In genomic region chr12:7915911-7916403, GRCh38 we compare ENCODE assay signal across 12 cellular contexts. TPM values are rescaled to one million over a fixed set of nuclear protein-coding genes. Genes with fewer than 3 reads are reported as not detected.
DNase-seq lines count a peak whose midpoint lies in the region; ATAC-seq and TF ChIP-seq lines count a peak whose summit lies in the region.
"Had no signal": no experiment of that assay in that cellular context is flagged by ENCODE, and none has a peak within 500 bp of the region (broad histone marks: within the 10 kb centered on the region; RNA-seq: fewer than 3 reads in every experiment).

No MANE protein-coding gene starts in this region.

- H3K4me1 ChIP-seq in fibroblast of lung (ENCODE audit: control insufficient read depth, extremely low read depth, insufficient read depth, low read length) = no peaks in the 10 kb centered on the region

- H3K36me3 ChIP-seq in fibroblast of lung (ENCODE audit: control insufficient read depth, insufficient read depth, low read length) = no peaks in the 10 kb centered on the region
- H3K36me3 ChIP-seq: ovary had no signal

- H3K27me3 Mint-ChIP-seq in T-helper 17 cell (no peaks in the 10 kb centered on the region), HFFc6 (ENCODE audit: insufficient read depth) (peaks cover 4% of the 10 kb centered on the region)
- H3K27me3 Mint-ChIP-seq: activated naive CD4-positive, alpha-beta T cell treated with anti-CD3 and anti-CD28 coated beads, Interleukin-2, amount 10 ng/mL, durations not matched to agents 7 days and 5 days had no signal

- H3K9me3 ChIP-seq in T-helper 17 cell (ENCODE audit: control insufficient read depth, low read length, poor library complexity, severe bottlenecking) (no peaks in the 10 kb centered on the region), fibroblast of lung (ENCODE audit: control insufficient read depth, insufficient read depth, low read depth, low read length) (no peaks in the 10 kb centered on the region)
- H3K9me3 ChIP-seq: ovary had no signal

- peak; percentile 74 to 83 for ATAC-seq in activated CD4-positive, CD25-positive, alpha-beta regulatory T cell treated with anti-CD3 and anti-CD28 coated beads, Interleukin-2, amount 50 U/mL, for 24 hours
- peak; percentile 34 for ATAC-seq in T-helper 17 cell

- H2AFZ ChIP-seq in fibroblast of lung (ENCODE audit: low read length) = no peak overlapping the region

- no peaks in the 10 kb centered on the region for H4K20me1 ChIP-seq in fibroblast of lung (ENCODE audit: control insufficient read depth, extremely low read depth, insufficient read depth, low read length)

- no peak overlapping the region for H3K9ac ChIP-seq in fibroblast of lung (ENCODE audit: insufficient read depth, low read length)

- H3K79me2 ChIP-seq in fibroblast of lung (ENCODE audit: control insufficient read depth, insufficient read depth, low read length) = no peaks in the 10 kb centered on the region

- no peaks in the 10 kb centered on the region for H3K27me3 ChIP-seq in fibroblast of lung (ENCODE audit: control insufficient read depth, insufficient read depth, low read length)
- H3K27me3 ChIP-seq: ovary had no signal

- TF ChIP-seq CTCF in fibroblast of lung (conservative IDR thresholded peaks at IDR 0.05 in 1 of 2, IDR thresholded peaks at IDR 0.05 in 1 of 2; ENCODE audit: low read depth in 1 of 2, low read length in 2 of 2) (no peak), RWPE1 (conservative IDR thresholded peaks at IDR 0.05; ENCODE audit: low read depth) (no peak), HFFc6 (IDR thresholded peaks at IDR 0.05) (no peak)

- H3K4me3 ChIP-seq in fibroblast of lung (replicated peaks in 1 of 4; ENCODE audit: control extremely low read depth in 1 of 4, insufficient read depth in 1 of 4, low read depth in 3 of 4, low read length in 4 of 4) = peak overlapping the region in 1 of 4 experiments; percentile 16
- H3K4me3 ChIP-seq: ovary had no signal

- CTCF ChIA-PET in RWPE1 (lab: Yijun Ruan, JAX) = no interaction called here

- no peak for DNase-seq in activated CD4-positive, CD25-positive, alpha-beta regulatory T cell (lab: John Stamatoyannopoulos, UW)
- DNase-seq in T-helper 17 cell (no peak), fibroblast of lung (ENCODE audit: low read depth in 2 of 2) (peak in 1 of 2 donors; percentile 37), DMS153 (lab: John Stamatoyannopoulos, UW) (no peak), RWPE1 (ENCODE audit: low spot score) (no peak), HFFc6 (no peak)
- DNase-seq in stimulated activated CD8-positive, alpha-beta memory T cell treated with anti-CD3 and anti-CD28 coated beads, Interleukin-15, amount 100 ng/mL, for 48 hours (ENCODE audit: low read depth in 2 of 2) = peak; percentile 32 to 44
- DNase-seq: activated naive CD4-positive, alpha-beta T cell treated with anti-CD3 and anti-CD28 coated beads, Interleukin-2, amount 10 ng/mL, durations not matched to agents 7 days and 5 days; kidney glomerular epithelial cell; NCI-H1417 treated with DMSO at 0.1 percent for 48 hours; ovary had no signal

- no peaks in the 10 kb centered on the region for H3K9me3 Mint-ChIP-seq in HFFc6
- H3K9me3 Mint-ChIP-seq: activated naive CD4-positive, alpha-beta T cell treated with anti-CD3 and anti-CD28 coated beads, Interleukin-2, amount 10 ng/mL, durations not matched to agents 7 days and 5 days had no signal

- H3K4me2 ChIP-seq in fibroblast of lung (ENCODE audit: extremely low read depth, insufficient read depth, low read length) = peak overlapping the region; percentile 11

- H3K27ac ChIP-seq in fibroblast of lung (ENCODE audit: insufficient read depth, low read length) (no peak overlapping the region), RWPE1 (no peak overlapping the region)
- H3K27ac ChIP-seq: ovary had no signal

- POLR2A ChIA-PET in RWPE1 (lab: Yijun Ruan, JAX; ENCODE audit: low non-redundant PET) = no interaction called here

- H3K4me3 Mint-ChIP-seq in T-helper 17 cell (no peak overlapping the region), HFFc6 (no peak overlapping the region)
- H3K4me3 Mint-ChIP-seq: activated naive CD4-positive, alpha-beta T cell treated with anti-CD3 and anti-CD28 coated beads, Interleukin-2, amount 10 ng/mL, durations not matched to agents 7 days and 5 days had no signal

- H3K27ac Mint-ChIP-seq in T-helper 17 cell (peak overlapping the region; percentile 21), HFFc6 (no peak overlapping the region)
- H3K27ac Mint-ChIP-seq: activated naive CD4-positive, alpha-beta T cell treated with anti-CD3 and anti-CD28 coated beads, Interleukin-2, amount 10 ng/mL, durations not matched to agents 7 days and 5 days had no signal

- H3K4me1 Mint-ChIP-seq in T-helper 17 cell (peaks cover 18% of the 10 kb centered on the region), HFFc6 (ENCODE audit: low read depth) (0 out of 2 replicates have a peak, but pooled peaks cover 6% of the 10 kb centered on the region)

- peaks cover 6% of the 10 kb centered on the region for H3K36me3 Mint-ChIP-seq in T-helper 17 cell (ENCODE audit: low read depth)
- peaks cover 30% of the 10 kb centered on the region for H3K36me3 Mint-ChIP-seq in HFFc6 (ENCODE audit: low read depth)

RNA-seq across cellular contexts. Expression of gene SLC2A3, which starts 20.0 kb away (rescaled TPM):
- total RNA-seq in T-helper 17 cell = 100 to 1,000 TPM; 689 to 766 TPM
- 95.0 and 127 TPM in 2 replicates for total RNA-seq in fibroblast of lung
- 83.0 and 124 TPM in 2 replicates for polyA plus RNA-seq in fibroblast of lung
- 65.6 and 124 TPM in 2 replicates for polyA plus RNA-seq in fibroblast of lung (2012)
- polyA minus RNA-seq in fibroblast of lung (ENCODE audit: low replicate concordance) = 109 and 154 TPM in 2 replicates
- 10 to 100 TPM; 37.0 to 50.5 (median 38.5) TPM for total RNA-seq in HFFc6 (2021; fragmentation: NEBNext Ultra II Directional; extraction: Animal tissue kit (Norgen Biotek cat#: 25700))

RNA-seq across cellular contexts. Expression of gene SLC2A14, which starts 43.2 kb away (rescaled TPM):
- total RNA-seq in T-helper 17 cell = 1 to 10 TPM in 1 of 2 donors, under 1 TPM in 1; 0.17 to 6.4 TPM
- total RNA-seq in fibroblast of lung = under 0.01 and 0.17 TPM in 2 replicates
- polyA plus RNA-seq in fibroblast of lung = 0.07 TPM in 2 replicates
- polyA plus RNA-seq in fibroblast of lung (2012) = 0.05 and 0.09 TPM in 2 replicates
- not detected in 2 replicates for polyA minus RNA-seq in fibroblast of lung (ENCODE audit: low replicate concordance)
- total RNA-seq in HFFc6 (2021; fragmentation: NEBNext Ultra II Directional; extraction: Animal tissue kit (Norgen Biotek cat#: 25700)) = under 1 TPM in 1 of 6 experiments, not detected in 5; 0.07 TPM

Comparison
In these comparisons a context has a peak if more than half of its experiments do, and no peak if none do; other contexts are left out.
1. DNase-seq: peak in stimulated activated CD8-positive, alpha-beta memory T cell treated with anti-CD3 and anti-CD28 coated beads, Interleukin-15, amount 100 ng/mL, for 48 hours (2 of 2); none in activated CD4-positive, CD25-positive, alpha-beta regulatory T cell (0 of 4), T-helper 17 cell (0 of 3), DMS153 (single experiment), RWPE1 (single experiment) and HFFc6 (single experiment).